ENCODE assay signal across 8 cellular contexts in the genomic region with DNA sequence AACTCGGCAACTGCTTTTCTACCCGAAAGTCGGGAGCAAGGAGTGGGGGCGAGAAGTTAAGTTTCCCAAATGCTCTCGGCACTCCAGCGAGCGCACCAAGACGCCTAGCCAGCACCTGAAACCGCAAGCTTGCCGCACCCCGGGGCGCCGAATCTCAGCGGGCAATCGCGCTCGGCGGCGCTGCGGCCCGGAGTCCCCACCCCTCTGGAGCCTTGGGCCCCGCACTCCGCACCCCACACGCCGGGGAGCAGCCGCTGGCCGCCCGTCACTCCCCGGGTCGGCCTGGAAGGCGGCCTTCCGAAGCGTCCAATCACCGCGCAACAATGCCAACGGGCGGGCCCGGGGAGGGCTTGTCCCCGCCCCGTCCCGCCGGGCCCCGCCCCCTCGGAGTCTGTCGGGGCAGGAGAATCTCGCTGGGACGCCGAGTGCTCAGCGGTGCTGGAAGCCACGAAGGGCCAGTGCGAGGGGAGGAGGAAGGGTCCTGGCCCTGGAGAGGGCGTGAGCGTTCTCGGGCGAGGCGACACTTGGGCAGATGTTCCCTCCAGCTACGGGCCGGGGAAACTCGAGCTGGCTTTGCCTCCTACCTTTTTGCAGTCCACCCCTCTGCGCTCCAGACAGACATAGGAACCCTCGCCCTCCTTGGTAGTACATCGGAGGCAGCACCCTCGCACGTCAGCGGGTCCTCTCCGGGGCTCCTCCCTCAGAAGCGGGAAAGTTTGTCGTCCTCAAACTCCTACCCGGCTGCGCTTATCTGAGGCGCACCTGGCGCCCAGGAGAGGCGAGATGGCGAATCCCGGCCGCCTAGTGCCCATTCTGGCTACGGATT. TPM values are rescaled to one million over a fixed set of nuclear protein-coding genes. Genes with fewer than 3 reads are reported as not detected.
DNase-seq lines count a peak whose midpoint lies in the region; ATAC-seq lines count a peak whose summit lies in the region.

No MANE protein-coding gene starts in this region.

- H3K27me3 Mint-ChIP-seq in activated CD8-positive, alpha-beta T cell treated with anti-CD3 and anti-CD28 coated beads, Interleukin-2, amount 10 ng/mL, durations not matched to agents 7 days and 5 days (ENCODE audit: low read depth) = peaks cover 68% of the 10 kb centered on the region

- H3K4me1 Mint-ChIP-seq in activated CD8-positive, alpha-beta T cell treated with anti-CD3 and anti-CD28 coated beads, Interleukin-2, amount 10 ng/mL, durations not matched to agents 7 days and 5 days (ENCODE audit: low read depth) = peaks cover 15% of the 10 kb centered on the region

- H3K4me3 Mint-ChIP-seq in activated CD8-positive, alpha-beta T cell treated with anti-CD3 and anti-CD28 coated beads, Interleukin-2, amount 10 ng/mL, durations not matched to agents 7 days and 5 days = peak overlapping the region; percentile 57

- H3K9me3 Mint-ChIP-seq in activated CD8-positive, alpha-beta T cell treated with anti-CD3 and anti-CD28 coated beads, Interleukin-2, amount 10 ng/mL, durations not matched to agents 7 days and 5 days (ENCODE audit: insufficient read depth) = no peaks in the 10 kb centered on the region

- ATAC-seq in GM19324 (IDR thresholded peaks at IDR 0.05; ENCODE audit: low FRiP score, unreplicated experiment) = peak; percentile 97
- peak; percentile 97 for ATAC-seq in HG03432 (IDR thresholded peaks at IDR 0.05; ENCODE audit: unreplicated experiment)
- ATAC-seq in activated CD8-positive, alpha-beta T cell treated with anti-CD3 and anti-CD28 coated beads, Interleukin-2, amount 10 ng/mL, durations not matched to agents 7 days and 5 days = peak; percentile 94

- POLR2A ChIA-PET in activated CD8-positive, alpha-beta T cell treated with anti-CD3 and anti-CD28 coated beads, Interleukin-2, amount 10 ng/mL, durations not matched to agents 7 days and 5 days (lab: Charles Lee) = no interaction called here

- CTCF ChIA-PET in activated CD8-positive, alpha-beta T cell treated with anti-CD3 and anti-CD28 coated beads, Interleukin-2, amount 10 ng/mL, durations not matched to agents 7 days and 5 days (lab: Charles Lee) = no interaction called here

- H3K27ac Mint-ChIP-seq in activated CD8-positive, alpha-beta T cell treated with anti-CD3 and anti-CD28 coated beads, Interleukin-2, amount 10 ng/mL, durations not matched to agents 7 days and 5 days = no peak overlapping the region

- H3K36me3 Mint-ChIP-seq in activated CD8-positive, alpha-beta T cell treated with anti-CD3 and anti-CD28 coated beads, Interleukin-2, amount 10 ng/mL, durations not matched to agents 7 days and 5 days (ENCODE audit: low read depth) = peaks cover 3% of the 10 kb centered on the region

- DNase-seq in AML-193 (lab: John Stamatoyannopoulos, UW) (peak; percentile 4 to 16), NCI-H524 (lab: John Stamatoyannopoulos, UW) (peak; percentile 73 to 86), lung microvascular endothelial cell (ENCODE audit: low read depth in 2 of 2) (peak; percentile 86 to 88)
- DNase-seq in activated CD8-positive, alpha-beta T cell treated with anti-CD3 and anti-CD28 coated beads, Interleukin-2, amount 10 ng/mL, durations not matched to agents 7 days and 5 days = peak; percentile 76
- peak; percentile 6 for DNase-seq in effector CD8-positive, alpha-beta T cell (lab: John Stamatoyannopoulos, UW)
- DNase-seq in stimulated activated CD4-positive, alpha-beta T cell treated with anti-CD3 and anti-CD28 coated beads, Interleukin-4, amount 100 ng/mL, for 4 hours = peak; percentile 61 to 78

RNA-seq across cellular contexts. Expression of a gene that starts 1.1 kb away (rescaled TPM):
- not detected for total RNA-seq in activated CD8-positive, alpha-beta T cell treated with anti-CD3 and anti-CD28 coated beads, Interleukin-2, amount 10 ng/mL, durations not matched to agents 7 days and 5 days
- under 0.01 TPM in 1 of 2 replicates, not detected in the other for total RNA-seq in lung microvascular endothelial cell

Comparison
In these comparisons a context has a peak if more than half of its experiments do, and no peak if none do; other contexts are left out.
1. Peak in every context shown above with its lines: DNase-seq and ATAC-seq.
2. DNase-seq: peak in every context shown above with its lines; median percentile 87 in lung microvascular endothelial cell; 80 in NCI-H524; 76 in activated CD8-positive, alpha-beta T cell treated with anti-CD3 and anti-CD28 coated beads, Interleukin-2, amount 10 ng/mL, durations not matched to agents 7 days and 5 days; 70 in stimulated activated CD4-positive, alpha-beta T cell treated with anti-CD3 and anti-CD28 coated beads, Interleukin-4, amount 100 ng/mL, for 4 hours; 10 in AML-193; 6 in effector CD8-positive, alpha-beta T cell.